ENCODE assay signal across 21 cellular contexts in genomic region chr4:93645120-93645519, GRCh38.
"Had no signal": no experiment of that assay in that cellular context is flagged by ENCODE, and none has a peak within 500 bp of the region (broad histone marks: within the 10 kb centered on the region; RNA-seq: fewer than 3 reads in every experiment).

No MANE protein-coding gene starts in this region.

- DNase-seq: activated CD4-positive, alpha-beta T cell treated with anti-CD3 and anti-CD28 coated beads, Interleukin-2, amount 50 U/mL, for 48 hours; activated gamma-delta T cell treated with Interleukin-2 at 50 U/mL for 16 hours; adrenal gland; cerebellar nuclear complex; cortex of kidney; effector CD4-positive, alpha-beta T cell; heart left ventricle; immature natural killer cell; kidney glomerular epithelial cell; left ventricle myocardium inferior; mammary epithelial cell; midbrain; nephron progenitor cell; occipital lobe; retina; stimulated activated naive CD4-positive, alpha-beta T cell treated with Interleukin-2 at 50 U/mL for 16 hours; thyroid gland; WERI-Rb-1 had no signal

- H3K9me3 ChIP-seq: adrenal gland, gastroesophageal sphincter, heart left ventricle, left ventricle myocardium inferior, thyroid gland had no signal

- H3K9me3 Mint-ChIP-seq: activated naive CD4-positive, alpha-beta T cell treated with anti-CD3 and anti-CD28 coated beads, Interleukin-2, amount 50 U/mL, for 72 hours; nephron progenitor cell had no signal

- H3K36me3 ChIP-seq: adrenal gland, gastroesophageal sphincter, heart left ventricle, left ventricle myocardium inferior, thyroid gland, WERI-Rb-1 had no signal

- H3K4me3 ChIP-seq: adrenal gland, gastroesophageal sphincter, heart left ventricle, left ventricle myocardium inferior, thyroid gland had no signal

- H3K27ac Mint-ChIP-seq: activated naive CD4-positive, alpha-beta T cell treated with anti-CD3 and anti-CD28 coated beads, Interleukin-2, amount 50 U/mL, for 72 hours; immature natural killer cell; nephron progenitor cell had no signal

- ATAC-seq: activated naive CD4-positive, alpha-beta T cell treated with anti-CD3 and anti-CD28 coated beads, Interleukin-2, amount 50 U/mL, for 72 hours; esophagus mucosa; gastroesophageal sphincter; heart left ventricle had no signal

- H3K36me3 Mint-ChIP-seq: activated naive CD4-positive, alpha-beta T cell treated with anti-CD3 and anti-CD28 coated beads, Interleukin-2, amount 50 U/mL, for 72 hours; immature natural killer cell had no signal

- H3K27ac ChIP-seq: adrenal gland, gastroesophageal sphincter, heart left ventricle, left ventricle myocardium inferior, thyroid gland, WERI-Rb-1 had no signal

- H3K4me3 Mint-ChIP-seq: immature natural killer cell, nephron progenitor cell had no signal

- H3K4me1 ChIP-seq: adrenal gland, gastroesophageal sphincter, heart left ventricle, left ventricle myocardium inferior, thyroid gland had no signal

- H3K27me3 ChIP-seq: adrenal gland, gastroesophageal sphincter, heart left ventricle, thyroid gland had no signal

- H3K4me1 Mint-ChIP-seq: immature natural killer cell, nephron progenitor cell had no signal
